ENCODE assay signal across 8 cellular contexts in genomic region chr4:70722199-70722791, GRCh38. TPM values are rescaled to one million over a fixed set of nuclear protein-coding genes. Genes with fewer than 3 reads are reported as not detected.
A peak's percentile ranks its signal among the peaks of the same experiment; 100 is the strongest.
DNase-seq lines count a peak whose midpoint lies in the region; ATAC-seq and TF ChIP-seq lines count a peak whose summit lies in the region.

No MANE protein-coding gene starts in this region.

- peaks cover 11 to 41% (median 15%) of the 10 kb centered on the region in 10 experiments for H3K4me1 ChIP-seq in BLaER1 treated with 17β-estradiol and CSF1 and Interleukin-3, amounts not matched to agents 10 nM and 100 nM
- no peaks in the 10 kb centered on the region for H3K4me1 ChIP-seq in hepatocyte (ENCODE audit: insufficient read depth)

- DNase-seq in NCI-H146 (lab: John Stamatoyannopoulos, UW), result peak; percentile 91
- peak; percentile 32 for DNase-seq in activated naive CD8-positive, alpha-beta T cell treated with anti-CD3 and anti-CD28 coated beads for 36 hours
- no peak for DNase-seq in hepatocyte (ENCODE audit: low spot score)
- DNase-seq in stimulated activated CD4-positive, alpha-beta T cell treated with anti-CD3 and anti-CD28 coated beads, TNF-alpha, amount 100 ng/mL, for 4 hours (ENCODE audit: low read depth in 3 of 3), result peak in 2 of 3 experiments; percentile 21 to 37
- DNase-seq in H7, result no peak

- peaks cover 0 to 12% (median 0%) of the 10 kb centered on the region in 11 experiments; a peak in 2 of 22 replicates for H4K20me1 ChIP-seq in BLaER1 treated with 17β-estradiol and CSF1 and Interleukin-3, amounts not matched to agents 10 nM and 100 nM
- no peaks in the 10 kb centered on the region for H4K20me1 ChIP-seq in hepatocyte (ENCODE audit: insufficient read depth, poor library complexity, severe bottlenecking)

- peaks cover 23% of the 10 kb centered on the region for H3K4me1 Mint-ChIP-seq in activated naive CD8-positive, alpha-beta T cell treated with anti-CD3 and anti-CD28 coated beads for 36 hours

- H3K4me3 Mint-ChIP-seq in activated naive CD8-positive, alpha-beta T cell treated with anti-CD3 and anti-CD28 coated beads for 36 hours, result peak overlapping the region; percentile 29

- no peaks in the 10 kb centered on the region; a peak in 1 of 22 replicates for H3K36me3 ChIP-seq in BLaER1 treated with 17β-estradiol and CSF1 and Interleukin-3, amounts not matched to agents 10 nM and 100 nM
- H3K36me3 ChIP-seq in hepatocyte (replicated peaks; ENCODE audit: insufficient read depth, low read depth) (no peaks in the 10 kb centered on the region), H7 (replicated peaks; ENCODE audit: control insufficient read depth, insufficient read depth, low read length) (no peaks in the 10 kb centered on the region)

- no peak overlapping the region; a peak in 1 of 22 replicates for H3K27ac ChIP-seq in BLaER1 treated with 17β-estradiol and CSF1 and Interleukin-3, amounts not matched to agents 10 nM and 100 nM
- peak overlapping the region; percentile 9 for H3K27ac ChIP-seq in hepatocyte

- H3K79me2 ChIP-seq in hepatocyte, result peaks cover 78% of the 10 kb centered on the region

- no peaks in the 10 kb centered on the region for H3K27me3 ChIP-seq in BLaER1 treated with 17β-estradiol and CSF1 and Interleukin-3, amounts not matched to agents 10 nM and 100 nM
- no peaks in the 10 kb centered on the region for H3K27me3 ChIP-seq in hepatocyte
- no peaks in the 10 kb centered on the region for H3K27me3 ChIP-seq in H7 (ENCODE audit: control insufficient read depth, insufficient read depth, low read length)

- H2AFZ ChIP-seq in hepatocyte, result peak overlapping the region; percentile 14

- ATAC-seq in GM19023 (IDR thresholded peaks at IDR 0.05; ENCODE audit: unreplicated experiment) (no peak), HG03342 (IDR thresholded peaks at IDR 0.05; ENCODE audit: unreplicated experiment) (no peak)

- 42% methylated on average over 7 of the region's 7 CpGs for WGBS in hepatocyte (ENCODE audit: low lambda C conversion rate, missing lambda C conversion rate)

- no peaks in the 10 kb centered on the region for H3K36me3 Mint-ChIP-seq in activated naive CD8-positive, alpha-beta T cell treated with anti-CD3 and anti-CD28 coated beads for 36 hours

- H3K9me3 ChIP-seq in BLaER1 treated with 17β-estradiol and CSF1 and Interleukin-3, amounts not matched to agents 10 nM and 100 nM (replicated peaks in 1 of 11), result no peaks in the 10 kb centered on the region
- H3K9me3 ChIP-seq in hepatocyte (ENCODE audit: low read depth), result no peaks in the 10 kb centered on the region

- no peak overlapping the region for H3K9ac ChIP-seq in BLaER1 treated with 17β-estradiol and CSF1 and Interleukin-3, amounts not matched to agents 10 nM and 100 nM

- H3K9me3 Mint-ChIP-seq in activated naive CD8-positive, alpha-beta T cell treated with anti-CD3 and anti-CD28 coated beads for 36 hours, result no peaks in the 10 kb centered on the region

- H3K9me2 ChIP-seq in hepatocyte (replicated peaks; ENCODE audit: insufficient read depth), result no peaks in the 10 kb centered on the region

- H3K4me3 ChIP-seq in BLaER1 treated with 17β-estradiol and CSF1 and Interleukin-3, amounts not matched to agents 10 nM and 100 nM, result no peak overlapping the region
- peak overlapping the region; percentile 1 for H3K4me3 ChIP-seq in hepatocyte
- no peak overlapping the region for H3K4me3 ChIP-seq in H7 (ENCODE audit: insufficient read depth, low read depth, low read length)

- H3K27ac Mint-ChIP-seq in activated naive CD8-positive, alpha-beta T cell treated with anti-CD3 and anti-CD28 coated beads for 36 hours, result peak overlapping the region; percentile 17

- no peak for TF ChIP-seq CTCF in hepatocyte (IDR thresholded peaks at IDR 0.05; ENCODE audit: poor library complexity)

- peak overlapping the region; percentile 7 to 73 (median 43); a peak in 19 of 22 replicates for H3K4me2 ChIP-seq in BLaER1 treated with 17β-estradiol and CSF1 and Interleukin-3, amounts not matched to agents 10 nM and 100 nM
- peak overlapping the region; percentile 69 for H3K4me2 ChIP-seq in hepatocyte

- no peaks in the 10 kb centered on the region for H3K27me3 Mint-ChIP-seq in activated naive CD8-positive, alpha-beta T cell treated with anti-CD3 and anti-CD28 coated beads for 36 hours

RNA-seq across cellular contexts. Expression of gene RUFY3, which starts 0.5 kb away (rescaled TPM):
- 10 to 100 TPM; 10.1 to 11.3 TPM for total RNA-seq in activated naive CD8-positive, alpha-beta T cell treated with anti-CD3 and anti-CD28 coated beads for 36 hours
- 31.2 and 40.1 TPM in 2 replicates for total RNA-seq in hepatocyte
- 22.2 and 25.6 TPM in 2 replicates for polyA plus RNA-seq in hepatocyte
- 32.7 and 38.4 TPM in 2 replicates for total RNA-seq in H7 (2014; rRNA removed; shearing (Covaris generic))

RNA-seq across cellular contexts. Expression of gene UTP3, which starts 34.0 kb away (rescaled TPM):
- 10 to 100 TPM; 46.9 to 49.7 TPM for total RNA-seq in activated naive CD8-positive, alpha-beta T cell treated with anti-CD3 and anti-CD28 coated beads for 36 hours
- total RNA-seq in hepatocyte, result 16.2 and 19.8 TPM in 2 replicates
- polyA plus RNA-seq in hepatocyte, result 12.0 and 13.9 TPM in 2 replicates
- total RNA-seq in H7 (2014; rRNA removed; shearing (Covaris generic)), result 11.5 and 12.3 TPM in 2 replicates

RNA-seq across cellular contexts. Expression of gene JCHAIN, which starts 56.0 kb away (rescaled TPM):
- not detected for total RNA-seq in activated naive CD8-positive, alpha-beta T cell treated with anti-CD3 and anti-CD28 coated beads for 36 hours
- total RNA-seq in hepatocyte, result 0.44 TPM in 1 of 2 replicates, not detected in the other
- polyA plus RNA-seq in hepatocyte, result not detected in 2 replicates
- total RNA-seq in H7 (2014; rRNA removed; shearing (Covaris generic)), result not detected in 2 replicates

Comparison
In these comparisons a context has a peak if more than half of its experiments do, and no peak if none do; other contexts are left out.
1. DNase-seq: peak in NCI-H146 (single experiment), activated naive CD8-positive, alpha-beta T cell treated with anti-CD3 and anti-CD28 coated beads for 36 hours (single experiment) and stimulated activated CD4-positive, alpha-beta T cell treated with anti-CD3 and anti-CD28 coated beads, TNF-alpha, amount 100 ng/mL, for 4 hours (2 of 3); none in hepatocyte (single experiment) and H7 (single experiment).